Comparison of ENCODE assay signal across 1 cellular context in genomic region chr1:55214903-55215193, GRCh38.
TF ChIP-seq lines count a peak whose summit lies in the region.

No MANE protein-coding gene starts in this region.

TF ChIP-seq in H1, 55 proteins besides CTCF, POLR2A, EP300 and RAD21 (continued from another document):
- TF ChIP-seq BACH1 (IDR thresholded peaks at IDR 0.05; ENCODE audit: low read length) (no peak), TAF7 (optimal IDR thresholded peaks at IDR 0.05; ENCODE audit: borderline replicate concordance, low read depth, low read length) (peak; percentile 41), MAFK (IDR thresholded peaks at IDR 0.05; ENCODE audit: low read depth, low read length) (no peak), HDAC2 (IDR thresholded peaks at IDR 0.05; ENCODE audit: borderline replicate concordance in 1 of 2, low read depth in 2 of 2, low read length in 2 of 2) (no peak), SAP30 (IDR thresholded peaks at IDR 0.05; ENCODE audit: insufficient read depth, insufficient replicate concordance, low read length) (no peak), POU5F1 (IDR thresholded peaks at IDR 0.05; ENCODE audit: low read depth, low read length) (no peak), KDM4A (IDR thresholded peaks at IDR 0.05; ENCODE audit: low read depth, low read length, severe bottlenecking) (peak; percentile 46), ASH2L (IDR thresholded peaks at IDR 0.05; ENCODE audit: low read length) (peak; percentile 28), POLR2AphosphoS5 (IDR thresholded peaks at IDR 0.05; ENCODE audit: low read depth, low read length) (no peak; the same call in 1 of the 2 replicates), CTBP2 (IDR thresholded peaks at IDR 0.05; ENCODE audit: borderline replicate concordance, insufficient read depth, insufficient read length, low read length) (no peak), GTF2F1 (IDR thresholded peaks at IDR 0.05; ENCODE audit: borderline replicate concordance, low read depth, low read length) (no peak), GABPA (IDR thresholded peaks at IDR 0.05; ENCODE audit: borderline replicate concordance, insufficient read depth, low read length) (no peak), NANOG (IDR thresholded peaks at IDR 0.05; ENCODE audit: insufficient read depth, low read depth, low read length, poor library complexity, severe bottlenecking) (no peak), TAF1 (IDR thresholded peaks at IDR 0.05; ENCODE audit: low read depth, low read length) (no peak), TCF12 (IDR thresholded peaks at IDR 0.05; ENCODE audit: low read depth, low read length) (no peak), SIN3A (conservative IDR thresholded peaks at IDR 0.05 in 1 of 2, IDR thresholded peaks at IDR 0.05 in 1 of 2; ENCODE audit: low read depth in 1 of 2, low read length in 2 of 2) (no peak; a peak in 1 of 4 replicates), MAX (IDR thresholded peaks at IDR 0.05) (0 out of 2 replicates have a peak, but pooled peaks have one; percentile 24), SIRT6 (IDR thresholded peaks at IDR 0.05; ENCODE audit: low read length) (no peak), HDAC6 (IDR thresholded peaks at IDR 0.05; ENCODE audit: low read depth, low read length) (no peak), EGR1 (IDR thresholded peaks at IDR 0.05; ENCODE audit: borderline replicate concordance, low read depth, low read length) (no peak), CREB1 (IDR thresholded peaks at IDR 0.05) (no peak), E2F6 (IDR thresholded peaks at IDR 0.05) (peak; percentile 48), YY1 (IDR thresholded peaks at IDR 0.05; ENCODE audit: low read depth, low read length) (no peak), CBX5 (IDR thresholded peaks at IDR 0.05; ENCODE audit: low read depth, low read length) (no peak), RBBP5 (IDR thresholded peaks at IDR 0.05; ENCODE audit: borderline replicate concordance, low read depth, low read length) (no peak)
